Comparison of ENCODE assay signal across 31 cellular contexts in genomic region chr9:105333811-105334210, GRCh38.
A peak's percentile ranks its signal among the peaks of the same experiment; 100 is the strongest.
DNase-seq lines count a peak whose midpoint lies in the region; ATAC-seq and TF ChIP-seq lines count a peak whose summit lies in the region.
"Had no signal": no experiment of that assay in that cellular context is flagged by ENCODE, and none has a peak within 500 bp of the region (broad histone marks: within the 10 kb centered on the region; RNA-seq: fewer than 3 reads in every experiment).

No MANE protein-coding gene starts in this region.

- no peaks in the 10 kb centered on the region for H4K20me1 ChIP-seq in Loucy (ENCODE audit: insufficient read depth, low read length, poor library complexity, severe bottlenecking)

- no peaks in the 10 kb centered on the region for H3K9me3 Mint-ChIP-seq in type B pancreatic cell
- H3K9me3 Mint-ChIP-seq: activated naive CD4-positive, alpha-beta T cell treated with anti-CD3 and anti-CD28 coated beads, Interleukin-2, amount 50 U/mL, for 24 hours; activated T-helper 1 cell treated with anti-CD3 and anti-CD28 coated beads, Interleukin-12 subunit alpha, Interleukin-12 subunit beta, Interleukin-2, Interleukin-4 antibody, amounts not matched to agents 30 ng/mL and 10 ng/mL and 1 ng/mL, durations not matched to agents 14 hours and 24 hours and 36 hours; T-cell had no signal

- no peak overlapping the region for H2AFZ ChIP-seq in Loucy (ENCODE audit: low read length)

- TF ChIP-seq CTCF in Loucy (conservative IDR thresholded peaks at IDR 0.05; ENCODE audit: low read length) (no peak), type B pancreatic cell (conservative IDR thresholded peaks at IDR 0.05) (no peak)

- peaks cover 39% of the 10 kb centered on the region for H3K79me2 ChIP-seq in Loucy (ENCODE audit: insufficient read depth, low read length)

- no peak overlapping the region for H3K4me3 ChIP-seq in Loucy (ENCODE audit: low read length, poor library complexity, severe bottlenecking)
- H3K4me3 ChIP-seq: cardiac muscle cell, GM12878, SJSA1, thoracic aorta, uterus had no signal

- ATAC-seq in HG02623 (IDR thresholded peaks at IDR 0.05; ENCODE audit: unreplicated experiment): no peak
- ATAC-seq in GM18511 (IDR thresholded peaks at IDR 0.05; ENCODE audit: unreplicated experiment): no peak
- ATAC-seq: activated CD4-positive, CD25-positive, alpha-beta regulatory T cell treated with anti-CD3 and anti-CD28 coated beads, Interleukin-2, amount 50 U/mL, for 24 hours; GM12878; left colon; sciatic nerve; T-cell had no signal

- H3K36me3 Mint-ChIP-seq in type B pancreatic cell: peaks cover 6% of the 10 kb centered on the region

- no peaks in the 10 kb centered on the region for H3K27me3 Mint-ChIP-seq in type B pancreatic cell
- H3K27me3 Mint-ChIP-seq: activated naive CD4-positive, alpha-beta T cell treated with anti-CD3 and anti-CD28 coated beads, Interleukin-2, amount 50 U/mL, for 24 hours; CD4-positive, alpha-beta memory T cell; T-cell had no signal

- H3K27ac Mint-ChIP-seq in type B pancreatic cell: peak overlapping the region; percentile 9
- H3K27ac Mint-ChIP-seq: activated naive CD4-positive, alpha-beta T cell treated with anti-CD3 and anti-CD28 coated beads, Interleukin-2, amount 50 U/mL, for 24 hours; activated T-helper 1 cell treated with anti-CD3 and anti-CD28 coated beads, Interleukin-12 subunit alpha, Interleukin-12 subunit beta, Interleukin-2, Interleukin-4 antibody, amounts not matched to agents 30 ng/mL and 10 ng/mL and 1 ng/mL, durations not matched to agents 14 hours and 24 hours and 36 hours; CD4-positive, alpha-beta memory T cell; T-cell had no signal

- peak; percentile 31 for DNase-seq in amniotic epithelial cell (ENCODE audit: low read depth)
- DNase-seq in kidney tubule cell (ENCODE audit: low spot score): peak; percentile 14
- no peak for DNase-seq in type B pancreatic cell (ENCODE audit: extremely low spot score, unreplicated experiment)
- DNase-seq in stimulated activated CD4-positive, alpha-beta T cell treated with anti-CD3 and anti-CD28 coated beads, Interleukin-12 subunit alpha, Interleukin-12 subunit beta, amount 100 ng/mL, for 4 hours: no peak
- DNase-seq: activated CD4-positive, alpha-beta T cell treated with anti-CD3 and anti-CD28 coated beads, Interleukin-2, amount 50 U/mL, for 48 hours; activated CD8-positive, alpha-beta memory T cell treated with anti-CD3 and anti-CD28 coated beads, Interleukin-2, amount 50 U/mL, for 4 hours; anterior cingulate cortex; CD4-positive, alpha-beta memory T cell; DMS 273 treated with DMSO at 0.1 percent for 48 hours; EL; foreskin melanocyte; left colon; mammary epithelial cell; NCI-H1417 treated with DMSO at 0.1 percent for 48 hours; NCI-H2081 treated with DMSO at 0.1 percent for 48 hours; NCI-H226; NCI-H69; stimulated activated naive CD4-positive, alpha-beta T cell; T-cell; uterus had no signal

- no peak overlapping the region for H3K4me3 Mint-ChIP-seq in type B pancreatic cell
- H3K4me3 Mint-ChIP-seq: activated naive CD4-positive, alpha-beta T cell treated with anti-CD3 and anti-CD28 coated beads, Interleukin-2, amount 50 U/mL, for 24 hours; activated T-helper 1 cell treated with anti-CD3 and anti-CD28 coated beads, Interleukin-12 subunit alpha, Interleukin-12 subunit beta, Interleukin-2, Interleukin-4 antibody, amounts not matched to agents 30 ng/mL and 10 ng/mL and 1 ng/mL, durations not matched to agents 14 hours and 24 hours and 36 hours; CD4-positive, alpha-beta memory T cell; T-cell had no signal

- H3K27me3 ChIP-seq in Loucy (ENCODE audit: insufficient read depth, low read length, poor library complexity, severe bottlenecking): no peaks in the 10 kb centered on the region
- H3K27me3 ChIP-seq: cardiac muscle cell, SJSA1, uterus had no signal

- H3K4me1 Mint-ChIP-seq in type B pancreatic cell (ENCODE audit: unreplicated experiment): peaks cover 19% of the 10 kb centered on the region

- peak overlapping the region; percentile 23 for H3K4me2 ChIP-seq in Loucy (ENCODE audit: low read depth, low read length, poor library complexity, severe bottlenecking)

- H3K9me3 ChIP-seq in Loucy (ENCODE audit: insufficient read depth, low read depth, low read length): no peaks in the 10 kb centered on the region
- H3K9me3 ChIP-seq: SJSA1, thoracic aorta, uterus had no signal

- no peaks in the 10 kb centered on the region for H3F3A ChIP-seq in Loucy (ENCODE audit: low read depth)

- H3K9me2 ChIP-seq in Loucy (replicated peaks; ENCODE audit: low read depth, low read length): no peaks in the 10 kb centered on the region

- H3K9ac ChIP-seq in Loucy (ENCODE audit: low read depth, low read length, poor library complexity, severe bottlenecking): no peak overlapping the region

- H3K4me1 ChIP-seq in Loucy (ENCODE audit: insufficient read depth, low read length, poor library complexity, severe bottlenecking): peaks cover 22% of the 10 kb centered on the region
- H3K4me1 ChIP-seq: SJSA1 had no signal

- H3K36me3 ChIP-seq in Loucy (ENCODE audit: insufficient read depth, low read length): peaks cover 34% of the 10 kb centered on the region
- H3K36me3 ChIP-seq: uterus had no signal

Comparison
In these comparisons a context has a peak if more than half of its experiments do, and no peak if none do; other contexts are left out.
1. DNase-seq: peak in amniotic epithelial cell (single experiment) and kidney tubule cell (single experiment); none in type B pancreatic cell (single experiment) and stimulated activated CD4-positive, alpha-beta T cell treated with anti-CD3 and anti-CD28 coated beads, Interleukin-12 subunit alpha, Interleukin-12 subunit beta, amount 100 ng/mL, for 4 hours (single experiment).